9 cellular contexts compared by ENCODE assay signal in genomic region chr16:820009-820408, GRCh38. TPM values are rescaled to one million over a fixed set of nuclear protein-coding genes. Genes with fewer than 3 reads are reported as not detected.
"Had no signal": no experiment of that assay in that cellular context is flagged by ENCODE, and none has a peak within 500 bp of the region (broad histone marks: within the 10 kb centered on the region; RNA-seq: fewer than 3 reads in every experiment).

No MANE protein-coding gene starts in this region.

RNA-seq across cellular contexts. Expression of gene GNG13, which starts 19.5 kb away (rescaled TPM):
- total RNA-seq: activated naive CD8-positive, alpha-beta T cell treated with anti-CD3 and anti-CD28 coated beads for 36 hours; activated T-cell treated with anti-CD3 and anti-CD28 coated beads, Interleukin-2, amount 50 U/mL, for 4 hours; activated T-helper 1 cell treated with anti-CD3 and anti-CD28 coated beads, Interleukin-12 subunit alpha, Interleukin-12 subunit beta, Interleukin-2, Interleukin-4 antibody, amounts not matched to agents 30 ng/mL and 10 ng/mL and 1 ng/mL, durations not matched to agents 14 hours and 24 hours and 36 hours; ascending aorta; cardiac muscle cell; chondrocyte; Right ventricle myocardium superior; T-helper 1 cell treated with Interleukin-12 subunit alpha and Interleukin-12 subunit beta and Interleukin-4 antibody, amounts not matched to agents 30 ng/mL and 1 ng/mL, for 36 hours had no signal
- polyA plus RNA-seq: adipose tissue had no signal

RNA-seq across cellular contexts. Expression of gene MSLN, which starts 59.5 kb away (rescaled TPM):
- total RNA-seq: activated naive CD8-positive, alpha-beta T cell treated with anti-CD3 and anti-CD28 coated beads for 36 hours; activated T-helper 1 cell treated with anti-CD3 and anti-CD28 coated beads, Interleukin-12 subunit alpha, Interleukin-12 subunit beta, Interleukin-2, Interleukin-4 antibody, amounts not matched to agents 30 ng/mL and 10 ng/mL and 1 ng/mL, durations not matched to agents 14 hours and 24 hours and 36 hours; chondrocyte; T-helper 1 cell treated with Interleukin-12 subunit alpha and Interleukin-12 subunit beta and Interleukin-4 antibody, amounts not matched to agents 30 ng/mL and 1 ng/mL, for 36 hours had no signal
- polyA plus RNA-seq: cardiac muscle cell had no signal
